Comparison of ENCODE assay signal across 10 cellular contexts in genomic region chr18:13450289-13451207, GRCh38.
DNase-seq lines count a peak whose midpoint lies in the region; ATAC-seq and TF ChIP-seq lines count a peak whose summit lies in the region.
"Had no signal": no experiment of that assay in that cellular context is flagged by ENCODE, and none has a peak within 500 bp of the region (broad histone marks: within the 10 kb centered on the region; RNA-seq: fewer than 3 reads in every experiment).

No MANE protein-coding gene starts in this region.

- no peak for DNase-seq in naive thymus-derived CD8-positive, alpha-beta T cell
- DNase-seq in COLO829 (ENCODE audit: low spot score) (no peak), foreskin fibroblast (no peak), aorta (no peak)
- DNase-seq: NCI-H446 treated with DMSO at 0.1 percent for 48 hours; stimulated activated CD4-positive, alpha-beta T cell treated with anti-CD3 and anti-CD28 coated beads, Interleukin-1b, Interleukin-23, amount 100 ng/mL, for 48 hours; T-helper 9 cell had no signal

- POLR2A ChIA-PET in naive thymus-derived CD8-positive, alpha-beta T cell (lab: Charles Lee): interaction anchor here (0.6 to 0.8 kb wide), 2 partner anchors 52 to 390 kb away, joined by 3 read pairs; no protein-coding TSS in a partner anchor

- no peaks in the 10 kb centered on the region for H3K4me1 ChIP-seq in aorta (ENCODE audit: control insufficient read depth in 1 of 2, insufficient read depth in 2 of 2, low read length in 2 of 2)

- H3K27me3 Mint-ChIP-seq in naive thymus-derived CD8-positive, alpha-beta T cell: no peaks in the 10 kb centered on the region

- no peak for TF ChIP-seq CTCF in foreskin fibroblast (IDR thresholded peaks at IDR 0.05; ENCODE audit: low read depth, low read length)

- H3K4me3 Mint-ChIP-seq in naive thymus-derived CD8-positive, alpha-beta T cell: peak overlapping the region in 3 of 10 donors; percentile 13 to 30 (median 25)

- H3K4me3 ChIP-seq in foreskin fibroblast (ENCODE audit: low read depth in 1 of 2, low read length in 2 of 2) (no peak overlapping the region), aorta (ENCODE audit: low read length in 2 of 2) (no peak overlapping the region)

- ATAC-seq in GM18858 (IDR thresholded peaks at IDR 0.05; ENCODE audit: unreplicated experiment) (peak; percentile 80), GM21576 (IDR thresholded peaks at IDR 0.05; ENCODE audit: unreplicated experiment) (peak; percentile 81), HG03575 (IDR thresholded peaks at IDR 0.05; ENCODE audit: extremely low read depth, insufficient number of reproducible peaks, low FRiP score, unreplicated experiment) (peak; percentile 60), aorta (ENCODE audit: low FRiP score) (no peak)
- peak; percentile 16 for ATAC-seq in naive thymus-derived CD8-positive, alpha-beta T cell

- peak overlapping the region in 9 of 10 donors; percentile 26 to 89 (median 75) for H3K27ac Mint-ChIP-seq in naive thymus-derived CD8-positive, alpha-beta T cell

- H3K27me3 ChIP-seq in aorta (ENCODE audit: control insufficient read depth in 1 of 2, insufficient read depth in 2 of 2, low read length in 1 of 2): no peaks in the 10 kb centered on the region

- H3K4me1 Mint-ChIP-seq in naive thymus-derived CD8-positive, alpha-beta T cell: peaks cover 28 to 38% (median 33%) of the 10 kb centered on the region in 4 donors

- H3K9me3 Mint-ChIP-seq in naive thymus-derived CD8-positive, alpha-beta T cell: no peaks in the 10 kb centered on the region

- intact Hi-C loops in aorta (cut with DNase I): loop anchor here in 1 of 2 donors (5.0 kb wide), 1 partner anchor 42 kb away; no protein-coding TSS in a partner anchor

- no peaks in the 10 kb centered on the region for H3K36me3 ChIP-seq in aorta (ENCODE audit: control insufficient read depth in 1 of 2, insufficient read depth in 2 of 2, low read length in 1 of 2)

- no peaks in the 10 kb centered on the region for H3K36me3 Mint-ChIP-seq in naive thymus-derived CD8-positive, alpha-beta T cell

- H3K27ac ChIP-seq in aorta (ENCODE audit: low read depth in 1 of 2, low read length in 2 of 2): no peak overlapping the region

- H3K9me3 ChIP-seq in aorta (ENCODE audit: control insufficient read depth, low read length): no peaks in the 10 kb centered on the region

- 81 to 83% methylated on average over 10 of the region's 10 CpGs for WGBS in aorta, 2 donors
